ENCODE assay signal across 28 cellular contexts in the genomic region with DNA sequence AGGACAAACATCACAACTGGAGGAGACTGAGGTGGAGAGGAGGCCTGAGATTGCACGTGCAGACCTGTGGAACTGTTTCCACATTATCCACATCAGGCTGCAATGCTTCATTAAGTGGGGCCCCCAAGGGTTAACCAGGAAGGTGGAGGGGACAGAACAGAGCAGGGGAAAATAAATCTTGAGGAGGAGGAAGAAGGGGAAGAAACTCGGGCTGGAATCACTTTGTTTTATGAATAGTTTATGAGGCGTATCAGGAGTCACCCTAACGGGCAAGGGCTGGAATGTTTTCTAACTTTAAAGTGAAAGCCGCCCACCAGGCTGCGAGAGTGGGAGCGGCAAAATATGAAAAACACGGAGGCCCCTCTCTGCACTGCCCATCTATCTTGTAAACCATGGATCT.
"Had no signal": no experiment of that assay in that cellular context is flagged by ENCODE, and none has a peak within 500 bp of the region (broad histone marks: within the 10 kb centered on the region; RNA-seq: fewer than 3 reads in every experiment).

No MANE protein-coding gene starts in this region.

- H3K36me3 Mint-ChIP-seq: memory B cell, mesothelial cell of epicardium, naive B cell had no signal

- H3K9me3 Mint-ChIP-seq: mesothelial cell of epicardium had no signal

- H3K4me3 Mint-ChIP-seq: memory B cell; mesothelial cell of epicardium; naive B cell; natural killer cell treated with Interleukin-12 subunit alpha and Interleukin-12 subunit beta and Interleukin-15 and Interleukin-18, amount 100 ng/mL, for 72 hours; stimulated activated naive CD8-positive, alpha-beta T cell treated with anti-CD3 and anti-CD28 coated beads, Interleukin-15, amount 100 ng/mL, for 72 hours had no signal

- H3K27me3 Mint-ChIP-seq: memory B cell; naive B cell; natural killer cell treated with Interleukin-12 subunit alpha and Interleukin-12 subunit beta and Interleukin-15 and Interleukin-18, amount 100 ng/mL, for 72 hours; stimulated activated naive CD8-positive, alpha-beta T cell treated with anti-CD3 and anti-CD28 coated beads, Interleukin-15, amount 100 ng/mL, for 72 hours had no signal

- H3K27ac ChIP-seq: coronary artery, esophagus squamous epithelium, heart right ventricle, ovary, psoas muscle, right lobe of liver, thyroid gland had no signal

- DNase-seq: dermis blood vessel endothelial cell; effector memory CD4-positive, alpha-beta T cell; erythroblast; esophagus squamous epithelium; foreskin melanocyte; glutamatergic neuron; heart right ventricle; hippocampal formation; mucosa of descending colon; naive B cell; nucleus accumbens; ovary; posterior cingulate gyrus; psoas muscle; retina; right lobe of liver; small intestine; stimulated activated CD4-positive, alpha-beta T cell treated with anti-CD3 and anti-CD28 coated beads, Interleukin-15, amount 100 ng/mL, for 24 hours; stimulated activated CD4-positive, alpha-beta T cell treated with anti-CD3 and anti-CD28 coated beads, Interleukin-4, amount 100 ng/mL, for 1 hour; stimulated activated CD8-positive, alpha-beta memory T cell treated with anti-CD3 and anti-CD28 coated beads, Interleukin-4, amount 100 ng/mL, for 48 hours; stimulated activated naive CD4-positive, alpha-beta T cell; stimulated activated naive CD8-positive, alpha-beta T cell treated with anti-CD3 and anti-CD28 coated beads, Interleukin-15, amount 100 ng/mL, for 72 hours; thyroid gland; trophoblast cell had no signal

- H3K4me1 Mint-ChIP-seq: memory B cell; naive B cell; stimulated activated naive CD8-positive, alpha-beta T cell treated with anti-CD3 and anti-CD28 coated beads, Interleukin-15, amount 100 ng/mL, for 72 hours had no signal

- H3K27ac Mint-ChIP-seq: memory B cell; mesothelial cell of epicardium; naive B cell; natural killer cell treated with Interleukin-12 subunit alpha and Interleukin-12 subunit beta and Interleukin-15 and Interleukin-18, amount 100 ng/mL, for 72 hours had no signal
